Comparison of ENCODE assay signal across 1 cellular context in the genomic region with DNA sequence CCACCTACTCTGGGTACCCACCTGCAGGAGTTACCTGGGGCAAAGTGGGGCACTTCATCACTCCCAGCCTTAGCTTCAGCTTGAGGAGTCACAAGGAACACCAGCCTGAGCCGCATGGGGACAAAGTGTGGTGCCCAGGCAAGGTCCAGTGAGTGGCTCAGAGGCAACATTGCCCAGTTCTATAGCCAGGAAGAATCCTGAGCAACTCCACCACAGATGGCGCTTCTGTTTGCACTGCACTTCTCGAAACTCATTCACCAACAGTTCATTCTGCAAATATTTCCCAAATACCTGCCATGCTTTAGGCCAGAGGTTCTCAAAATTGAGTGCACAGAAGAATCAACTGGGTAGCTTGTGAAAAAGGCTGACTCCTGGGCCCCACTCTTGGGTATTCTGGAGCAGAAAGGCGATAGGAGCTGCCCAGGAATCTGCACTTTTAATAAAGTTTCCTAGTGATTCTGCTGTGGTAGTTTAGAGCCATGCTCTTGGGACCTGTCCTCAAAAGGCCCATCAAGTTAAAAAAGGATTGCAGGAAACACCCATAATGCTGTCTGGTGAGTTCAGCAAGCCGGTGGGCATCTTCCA.
TF ChIP-seq lines count a peak whose summit lies in the region.

No MANE protein-coding gene starts in this region.

TF ChIP-seq in HepG2, 621 proteins besides CTCF, POLR2A, EP300 and RAD21 (continued from another document and continues in another):
- TF ChIP-seq, protein P1, sequence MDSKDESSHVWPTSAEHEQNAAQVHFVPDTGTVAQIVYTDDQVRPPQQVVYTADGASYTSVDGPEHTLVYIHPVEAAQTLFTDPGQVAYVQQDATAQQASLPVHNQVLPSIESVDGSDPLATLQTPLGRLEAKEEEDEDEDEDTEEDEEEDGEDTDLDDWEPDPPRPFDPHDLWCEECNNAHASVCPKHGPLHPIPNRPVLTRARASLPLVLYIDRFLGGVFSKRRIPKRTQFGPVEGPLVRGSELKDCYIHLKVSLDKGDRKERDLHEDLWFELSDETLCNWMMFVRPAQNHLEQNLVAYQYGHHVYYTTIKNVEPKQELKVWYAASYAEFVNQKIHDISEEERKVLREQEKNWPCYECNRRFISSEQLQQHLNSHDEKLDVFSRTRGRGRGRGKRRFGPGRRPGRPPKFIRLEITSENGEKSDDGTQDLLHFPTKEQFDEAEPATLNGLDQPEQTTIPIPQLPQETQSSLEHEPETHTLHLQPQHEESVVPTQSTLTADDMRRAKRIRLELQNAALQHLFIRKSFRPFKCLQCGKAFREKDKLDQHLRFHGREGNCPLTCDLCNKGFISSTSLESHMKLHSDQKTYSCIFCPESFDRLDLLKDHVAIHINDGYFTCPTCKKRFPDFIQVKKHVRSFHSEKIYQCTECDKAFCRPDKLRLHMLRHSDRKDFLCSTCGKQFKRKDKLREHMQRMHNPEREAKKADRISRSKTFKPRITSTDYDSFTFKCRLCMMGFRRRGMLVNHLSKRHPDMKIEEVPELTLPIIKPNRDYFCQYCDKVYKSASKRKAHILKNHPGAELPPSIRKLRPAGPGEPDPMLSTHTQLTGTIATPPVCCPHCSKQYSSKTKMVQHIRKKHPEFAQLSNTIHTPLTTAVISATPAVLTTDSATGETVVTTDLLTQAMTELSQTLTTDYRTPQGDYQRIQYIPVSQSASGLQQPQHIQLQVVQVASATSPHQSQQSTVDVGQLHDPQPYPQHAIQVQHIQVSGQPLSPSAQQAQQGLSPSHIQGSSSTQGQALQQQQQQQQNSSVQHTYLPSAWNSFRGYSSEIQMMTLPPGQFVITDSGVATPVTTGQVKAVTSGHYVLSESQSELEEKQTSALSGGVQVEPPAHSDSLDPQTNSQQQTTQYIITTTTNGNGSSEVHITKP (CRISPR knock-in tag; IDR thresholded peaks at IDR 0.05; ENCODE audit: low read depth), result no peak
- TF ChIP-seq ZBTB7B (CRISPR knock-in tag; IDR thresholded peaks at IDR 0.05) (no peak), PAF1 (CRISPR knock-in tag; IDR thresholded peaks at IDR 0.05) (no peak), GATAD2A (CRISPR knock-in tag; IDR thresholded peaks at IDR 0.05) (peak; percentile 22; the same call in 1 of the 2 replicates), ZNF670 (CRISPR knock-in tag; IDR thresholded peaks at IDR 0.05; ENCODE audit: borderline replicate concordance) (no peak), ZNF30 (CRISPR knock-in tag; IDR thresholded peaks at IDR 0.05) (no peak), CBX1 (IDR thresholded peaks at IDR 0.05; ENCODE audit: low read depth) (no peak), PLRG1 (conservative IDR thresholded peaks at IDR 0.05) (no peak), NCOR1 (IDR thresholded peaks at IDR 0.05; ENCODE audit: borderline replicate concordance, low read length) (no peak), ZNF253 (CRISPR knock-in tag; IDR thresholded peaks at IDR 0.05; ENCODE audit: borderline replicate concordance) (no peak), ZNF143 (CRISPR knock-in tag; IDR thresholded peaks at IDR 0.05) (no peak), ERF (CRISPR knock-in tag; IDR thresholded peaks at IDR 0.05) (0 out of 2 replicates have a peak, but pooled peaks have one; percentile 34), NPAS2 (CRISPR knock-in tag; IDR thresholded peaks at IDR 0.05; ENCODE audit: borderline replicate concordance) (no peak), ZNF546 (CRISPR knock-in tag; conservative IDR thresholded peaks at IDR 0.05) (no peak), NR2F1 (CRISPR knock-in tag; IDR thresholded peaks at IDR 0.05) (no peak), MBD4 (IDR thresholded peaks at IDR 0.05; ENCODE audit: borderline replicate concordance, low read length) (no peak), ZNF20 (CRISPR knock-in tag; IDR thresholded peaks at IDR 0.05) (no peak), NR2F6 (IDR thresholded peaks at IDR 0.05) (no peak), NR2F6 (CRISPR knock-in tag; IDR thresholded peaks at IDR 0.05) (peak; percentile 60; the same call in 1 of the 2 replicates), LCORL (IDR thresholded peaks at IDR 0.05) (no peak; the same call in 1 of the 2 replicates), LCORL (CRISPR knock-in tag; IDR thresholded peaks at IDR 0.05) (peak; percentile 87; the same call in 1 of the 2 replicates)
- TF ChIP-seq, protein P2, sequence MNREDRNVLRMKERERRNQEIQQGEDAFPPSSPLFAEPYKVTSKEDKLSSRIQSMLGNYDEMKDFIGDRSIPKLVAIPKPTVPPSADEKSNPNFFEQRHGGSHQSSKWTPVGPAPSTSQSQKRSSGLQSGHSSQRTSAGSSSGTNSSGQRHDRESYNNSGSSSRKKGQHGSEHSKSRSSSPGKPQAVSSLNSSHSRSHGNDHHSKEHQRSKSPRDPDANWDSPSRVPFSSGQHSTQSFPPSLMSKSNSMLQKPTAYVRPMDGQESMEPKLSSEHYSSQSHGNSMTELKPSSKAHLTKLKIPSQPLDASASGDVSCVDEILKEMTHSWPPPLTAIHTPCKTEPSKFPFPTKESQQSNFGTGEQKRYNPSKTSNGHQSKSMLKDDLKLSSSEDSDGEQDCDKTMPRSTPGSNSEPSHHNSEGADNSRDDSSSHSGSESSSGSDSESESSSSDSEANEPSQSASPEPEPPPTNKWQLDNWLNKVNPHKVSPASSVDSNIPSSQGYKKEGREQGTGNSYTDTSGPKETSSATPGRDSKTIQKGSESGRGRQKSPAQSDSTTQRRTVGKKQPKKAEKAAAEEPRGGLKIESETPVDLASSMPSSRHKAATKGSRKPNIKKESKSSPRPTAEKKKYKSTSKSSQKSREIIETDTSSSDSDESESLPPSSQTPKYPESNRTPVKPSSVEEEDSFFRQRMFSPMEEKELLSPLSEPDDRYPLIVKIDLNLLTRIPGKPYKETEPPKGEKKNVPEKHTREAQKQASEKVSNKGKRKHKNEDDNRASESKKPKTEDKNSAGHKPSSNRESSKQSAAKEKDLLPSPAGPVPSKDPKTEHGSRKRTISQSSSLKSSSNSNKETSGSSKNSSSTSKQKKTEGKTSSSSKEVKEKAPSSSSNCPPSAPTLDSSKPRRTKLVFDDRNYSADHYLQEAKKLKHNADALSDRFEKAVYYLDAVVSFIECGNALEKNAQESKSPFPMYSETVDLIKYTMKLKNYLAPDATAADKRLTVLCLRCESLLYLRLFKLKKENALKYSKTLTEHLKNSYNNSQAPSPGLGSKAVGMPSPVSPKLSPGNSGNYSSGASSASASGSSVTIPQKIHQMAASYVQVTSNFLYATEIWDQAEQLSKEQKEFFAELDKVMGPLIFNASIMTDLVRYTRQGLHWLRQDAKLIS (CRISPR knock-in tag; IDR thresholded peaks at IDR 0.05), result no peak
- TF ChIP-seq, protein P3, sequence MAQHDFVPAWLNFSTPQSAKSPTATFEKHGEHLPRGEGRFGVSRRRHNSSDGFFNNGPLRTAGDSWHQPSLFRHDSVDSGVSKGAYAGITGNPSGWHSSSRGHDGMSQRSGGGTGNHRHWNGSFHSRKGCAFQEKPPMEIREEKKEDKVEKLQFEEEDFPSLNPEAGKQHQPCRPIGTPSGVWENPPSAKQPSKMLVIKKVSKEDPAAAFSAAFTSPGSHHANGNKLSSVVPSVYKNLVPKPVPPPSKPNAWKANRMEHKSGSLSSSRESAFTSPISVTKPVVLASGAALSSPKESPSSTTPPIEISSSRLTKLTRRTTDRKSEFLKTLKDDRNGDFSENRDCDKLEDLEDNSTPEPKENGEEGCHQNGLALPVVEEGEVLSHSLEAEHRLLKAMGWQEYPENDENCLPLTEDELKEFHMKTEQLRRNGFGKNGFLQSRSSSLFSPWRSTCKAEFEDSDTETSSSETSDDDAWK (CRISPR knock-in tag; IDR thresholded peaks at IDR 0.05), result no peak
- TF ChIP-seq, protein P4, sequence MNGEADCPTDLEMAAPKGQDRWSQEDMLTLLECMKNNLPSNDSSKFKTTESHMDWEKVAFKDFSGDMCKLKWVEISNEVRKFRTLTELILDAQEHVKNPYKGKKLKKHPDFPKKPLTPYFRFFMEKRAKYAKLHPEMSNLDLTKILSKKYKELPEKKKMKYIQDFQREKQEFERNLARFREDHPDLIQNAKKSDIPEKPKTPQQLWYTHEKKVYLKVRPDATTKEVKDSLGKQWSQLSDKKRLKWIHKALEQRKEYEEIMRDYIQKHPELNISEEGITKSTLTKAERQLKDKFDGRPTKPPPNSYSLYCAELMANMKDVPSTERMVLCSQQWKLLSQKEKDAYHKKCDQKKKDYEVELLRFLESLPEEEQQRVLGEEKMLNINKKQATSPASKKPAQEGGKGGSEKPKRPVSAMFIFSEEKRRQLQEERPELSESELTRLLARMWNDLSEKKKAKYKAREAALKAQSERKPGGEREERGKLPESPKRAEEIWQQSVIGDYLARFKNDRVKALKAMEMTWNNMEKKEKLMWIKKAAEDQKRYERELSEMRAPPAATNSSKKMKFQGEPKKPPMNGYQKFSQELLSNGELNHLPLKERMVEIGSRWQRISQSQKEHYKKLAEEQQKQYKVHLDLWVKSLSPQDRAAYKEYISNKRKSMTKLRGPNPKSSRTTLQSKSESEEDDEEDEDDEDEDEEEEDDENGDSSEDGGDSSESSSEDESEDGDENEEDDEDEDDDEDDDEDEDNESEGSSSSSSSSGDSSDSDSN (CRISPR knock-in tag; IDR thresholded peaks at IDR 0.05), result no peak
- TF ChIP-seq, protein P5, sequence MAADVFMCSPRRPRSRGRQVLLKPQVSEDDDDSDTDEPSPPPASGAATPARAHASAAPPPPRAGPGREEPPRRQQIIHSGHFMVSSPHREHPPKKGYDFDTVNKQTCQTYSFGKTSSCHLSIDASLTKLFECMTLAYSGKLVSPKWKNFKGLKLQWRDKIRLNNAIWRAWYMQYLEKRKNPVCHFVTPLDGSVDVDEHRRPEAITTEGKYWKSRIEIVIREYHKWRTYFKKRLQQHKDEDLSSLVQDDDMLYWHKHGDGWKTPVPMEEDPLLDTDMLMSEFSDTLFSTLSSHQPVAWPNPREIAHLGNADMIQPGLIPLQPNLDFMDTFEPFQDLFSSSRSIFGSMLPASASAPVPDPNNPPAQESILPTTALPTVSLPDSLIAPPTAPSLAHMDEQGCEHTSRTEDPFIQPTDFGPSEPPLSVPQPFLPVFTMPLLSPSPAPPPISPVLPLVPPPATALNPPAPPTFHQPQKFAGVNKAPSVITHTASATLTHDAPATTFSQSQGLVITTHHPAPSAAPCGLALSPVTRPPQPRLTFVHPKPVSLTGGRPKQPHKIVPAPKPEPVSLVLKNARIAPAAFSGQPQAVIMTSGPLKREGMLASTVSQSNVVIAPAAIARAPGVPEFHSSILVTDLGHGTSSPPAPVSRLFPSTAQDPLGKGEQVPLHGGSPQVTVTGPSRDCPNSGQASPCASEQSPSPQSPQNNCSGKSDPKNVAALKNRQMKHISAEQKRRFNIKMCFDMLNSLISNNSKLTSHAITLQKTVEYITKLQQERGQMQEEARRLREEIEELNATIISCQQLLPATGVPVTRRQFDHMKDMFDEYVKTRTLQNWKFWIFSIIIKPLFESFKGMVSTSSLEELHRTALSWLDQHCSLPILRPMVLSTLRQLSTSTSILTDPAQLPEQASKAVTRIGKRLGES (CRISPR knock-in tag; IDR thresholded peaks at IDR 0.05; ENCODE audit: borderline replicate concordance), result no peak
- TF ChIP-seq, protein P6, sequence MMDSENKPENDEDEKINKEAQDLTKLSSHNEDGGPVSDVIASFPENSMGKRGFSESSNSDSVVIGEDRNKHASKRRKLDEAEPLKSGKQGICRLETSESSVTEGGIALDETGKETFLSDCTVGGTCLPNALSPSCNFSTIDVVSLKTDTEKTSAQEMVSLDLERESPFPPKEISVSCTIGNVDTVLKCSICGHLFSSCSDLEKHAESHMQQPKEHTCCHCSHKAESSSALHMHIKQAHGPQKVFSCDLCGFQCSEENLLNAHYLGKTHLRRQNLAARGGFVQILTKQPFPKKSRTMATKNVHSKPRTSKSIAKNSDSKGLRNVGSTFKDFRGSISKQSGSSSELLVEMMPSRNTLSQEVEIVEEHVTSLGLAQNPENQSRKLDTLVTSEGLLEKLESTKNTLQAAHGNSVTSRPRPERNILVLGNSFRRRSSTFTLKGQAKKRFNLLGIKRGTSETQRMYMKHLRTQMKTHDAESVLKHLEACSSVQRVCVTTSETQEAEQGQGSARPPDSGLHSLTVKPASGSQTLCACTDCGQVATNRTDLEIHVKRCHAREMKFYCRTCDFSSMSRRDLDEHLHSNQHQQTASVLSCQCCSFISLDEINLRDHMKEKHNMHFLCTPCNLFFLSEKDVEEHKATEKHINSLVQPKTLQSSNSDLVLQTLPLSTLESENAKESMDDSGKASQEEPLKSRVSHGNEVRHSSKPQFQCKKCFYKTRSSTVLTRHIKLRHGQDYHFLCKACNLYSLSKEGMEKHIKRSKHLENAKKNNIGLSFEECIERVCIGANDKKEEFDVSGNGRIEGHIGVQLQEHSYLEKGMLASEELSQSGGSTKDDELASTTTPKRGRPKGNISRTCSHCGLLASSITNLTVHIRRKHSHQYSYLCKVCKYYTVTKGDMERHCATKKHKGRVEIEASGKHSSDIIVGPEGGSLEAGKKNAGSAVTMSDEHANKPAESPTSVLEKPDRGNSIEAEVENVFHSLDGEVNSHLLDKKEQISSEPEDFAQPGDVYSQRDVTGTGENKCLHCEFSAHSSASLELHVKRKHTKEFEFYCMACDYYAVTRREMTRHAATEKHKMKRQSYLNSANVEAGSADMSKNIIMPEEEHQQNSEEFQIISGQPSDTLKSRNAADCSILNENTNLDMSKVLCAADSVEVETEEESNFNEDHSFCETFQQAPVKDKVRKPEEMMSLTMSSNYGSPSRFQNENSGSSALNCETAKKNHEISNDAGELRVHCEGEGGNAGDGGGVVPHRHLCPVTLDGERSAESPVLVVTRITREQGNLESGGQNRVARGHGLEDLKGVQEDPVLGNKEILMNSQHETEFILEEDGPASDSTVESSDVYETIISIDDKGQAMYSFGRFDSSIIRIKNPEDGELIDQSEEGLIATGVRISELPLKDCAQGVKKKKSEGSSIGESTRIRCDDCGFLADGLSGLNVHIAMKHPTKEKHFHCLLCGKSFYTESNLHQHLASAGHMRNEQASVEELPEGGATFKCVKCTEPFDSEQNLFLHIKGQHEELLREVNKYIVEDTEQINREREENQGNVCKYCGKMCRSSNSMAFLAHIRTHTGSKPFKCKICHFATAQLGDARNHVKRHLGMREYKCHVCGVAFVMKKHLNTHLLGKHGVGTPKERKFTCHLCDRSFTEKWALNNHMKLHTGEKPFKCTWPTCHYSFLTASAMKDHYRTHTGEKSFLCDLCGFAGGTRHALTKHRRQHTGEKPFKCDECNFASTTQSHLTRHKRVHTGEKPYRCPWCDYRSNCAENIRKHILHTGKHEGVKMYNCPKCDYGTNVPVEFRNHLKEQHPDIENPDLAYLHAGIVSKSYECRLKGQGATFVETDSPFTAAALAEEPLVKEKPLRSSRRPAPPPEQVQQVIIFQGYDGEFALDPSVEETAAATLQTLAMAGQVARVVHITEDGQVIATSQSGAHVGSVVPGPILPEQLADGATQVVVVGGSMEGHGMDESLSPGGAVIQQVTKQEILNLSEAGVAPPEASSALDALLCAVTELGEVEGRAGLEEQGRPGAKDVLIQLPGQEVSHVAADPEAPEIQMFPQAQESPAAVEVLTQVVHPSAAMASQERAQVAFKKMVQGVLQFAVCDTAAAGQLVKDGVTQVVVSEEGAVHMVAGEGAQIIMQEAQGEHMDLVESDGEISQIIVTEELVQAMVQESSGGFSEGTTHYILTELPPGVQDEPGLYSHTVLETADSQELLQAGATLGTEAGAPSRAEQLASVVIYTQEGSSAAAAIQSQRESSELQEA (CRISPR knock-in tag; IDR thresholded peaks at IDR 0.05; ENCODE audit: not compliant biosample characterization), result no peak
- TF ChIP-seq, protein P7, sequence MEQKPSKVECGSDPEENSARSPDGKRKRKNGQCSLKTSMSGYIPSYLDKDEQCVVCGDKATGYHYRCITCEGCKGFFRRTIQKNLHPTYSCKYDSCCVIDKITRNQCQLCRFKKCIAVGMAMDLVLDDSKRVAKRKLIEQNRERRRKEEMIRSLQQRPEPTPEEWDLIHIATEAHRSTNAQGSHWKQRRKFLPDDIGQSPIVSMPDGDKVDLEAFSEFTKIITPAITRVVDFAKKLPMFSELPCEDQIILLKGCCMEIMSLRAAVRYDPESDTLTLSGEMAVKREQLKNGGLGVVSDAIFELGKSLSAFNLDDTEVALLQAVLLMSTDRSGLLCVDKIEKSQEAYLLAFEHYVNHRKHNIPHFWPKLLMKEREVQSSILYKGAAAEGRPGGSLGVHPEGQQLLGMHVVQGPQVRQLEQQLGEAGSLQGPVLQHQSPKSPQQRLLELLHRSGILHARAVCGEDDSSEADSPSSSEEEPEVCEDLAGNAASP (CRISPR knock-in tag; IDR thresholded peaks at IDR 0.05; ENCODE audit: borderline replicate concordance), result no peak
